Comparison of ENCODE assay signal across 9 cellular contexts in the genomic region with DNA sequence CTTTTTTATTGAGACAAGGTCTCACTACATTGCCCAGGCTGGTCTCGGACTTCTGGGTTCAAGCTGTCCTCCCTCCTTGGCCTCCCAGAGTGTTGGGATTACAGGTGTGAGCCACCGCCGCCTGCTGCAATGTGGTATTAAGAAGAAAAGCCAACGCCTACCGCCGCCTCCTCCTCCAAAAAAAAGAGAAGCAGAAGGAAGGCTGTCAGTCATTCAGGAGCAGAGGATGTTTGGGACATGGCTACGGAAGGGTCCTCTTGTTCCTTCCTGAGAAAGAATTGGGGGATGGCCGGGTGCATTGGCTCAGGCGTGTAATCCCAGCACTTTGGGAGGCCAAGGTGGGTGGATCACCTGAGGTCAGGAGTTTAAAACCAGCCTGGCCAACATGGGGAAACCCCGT. TPM values are rescaled to one million over a fixed set of nuclear protein-coding genes. Genes with fewer than 3 reads are reported as not detected.
DNase-seq lines count a peak whose midpoint lies in the region; TF ChIP-seq lines count a peak whose summit lies in the region.
"Had no signal": no experiment of that assay in that cellular context is flagged by ENCODE, and none has a peak within 500 bp of the region (broad histone marks: within the 10 kb centered on the region; RNA-seq: fewer than 3 reads in every experiment).

No MANE protein-coding gene starts in this region.

- intact Hi-C loops in breast epithelium (cut with DNase I; ENCODE audit: low total_unique reads) = no loop called here

- TF ChIP-seq CTCF in AG04449 (IDR thresholded peaks at IDR 0.05; ENCODE audit: insufficient read depth, low read length, missing control alignments) (no peak), breast epithelium (IDR thresholded peaks at IDR 0.05) (no peak)

- no peaks in the 10 kb centered on the region for H3K9me3 ChIP-seq in HUES48 (ENCODE audit: control insufficient read depth, insufficient read depth, low read length)
- H3K9me3 ChIP-seq in breast epithelium = no peaks in the 10 kb centered on the region
- H3K9me3 ChIP-seq in muscle layer of colon (ENCODE audit: low read length) = no peaks in the 10 kb centered on the region

- H3K27ac ChIP-seq in HUES48 (ENCODE audit: low read depth, low read length) = no peak overlapping the region
- no peak overlapping the region for H3K27ac ChIP-seq in breast epithelium
- H3K27ac ChIP-seq in muscle layer of colon (ENCODE audit: low read depth, low read length) = no peak overlapping the region
- H3K27ac ChIP-seq in caudate nucleus (ENCODE audit: low read depth, low read length) = no peak overlapping the region

- POLR2A ChIA-PET in AG04449 (lab: Yijun Ruan, JAX) = no interaction called here

- peaks cover 13% of the 10 kb centered on the region for H3K36me3 ChIP-seq in HUES48 (ENCODE audit: control insufficient read depth, insufficient read depth, low read length)
- no peaks in the 10 kb centered on the region for H3K36me3 ChIP-seq in breast epithelium
- H3K36me3 ChIP-seq in muscle layer of colon (ENCODE audit: insufficient read depth, low read length) = no peaks in the 10 kb centered on the region

- CTCF ChIA-PET in AG04449 (lab: Yijun Ruan, JAX) = no interaction called here

- peak overlapping the region; percentile 92 for H3K4me3 ChIP-seq in AG04449 (ENCODE audit: low read depth, low read length)
- H3K4me3 ChIP-seq in HUES48 (ENCODE audit: low read depth, low read length) = peak overlapping the region; percentile 80
- peak overlapping the region; percentile 91 to 99 (median 96) for H3K4me3 ChIP-seq in breast epithelium
- H3K4me3 ChIP-seq in muscle layer of colon (ENCODE audit: low read depth in 1 of 2, low read length in 2 of 2) = peak overlapping the region; percentile 89 to 90

- no peaks in the 10 kb centered on the region for H3K27me3 ChIP-seq in HUES48 (ENCODE audit: control insufficient read depth, insufficient read depth, low read length)
- no peaks in the 10 kb centered on the region for H3K27me3 ChIP-seq in breast epithelium
- no peaks in the 10 kb centered on the region for H3K27me3 ChIP-seq in muscle layer of colon (ENCODE audit: control insufficient read depth in 1 of 2, insufficient read depth in 2 of 2, low read length in 2 of 2)

- no peak overlapping the region for H3K9ac ChIP-seq in HUES48 (ENCODE audit: low read depth, low read length)
- peak overlapping the region; percentile 97 for H3K9ac ChIP-seq in muscle layer of colon (ENCODE audit: low read length)

- TF ChIP-seq POLR2A in breast epithelium (IDR thresholded peaks at IDR 0.05) = no peak

- DNase-seq in AG04449 (ENCODE audit: low read depth, low spot score) (no peak), breast epithelium (ENCODE audit: low spot score in 2 of 2) (no peak), NCI-H446 (lab: John Stamatoyannopoulos, UW) (no peak), caudate nucleus (lab: John Stamatoyannopoulos, UW) (no peak), putamen (ENCODE audit: low spot score) (no peak)
- no peak for DNase-seq in activated effector memory CD4-positive, alpha-beta T cell treated with Interleukin-2 at 50 U/mL for 16 hours

- H3K4me1 ChIP-seq in HUES48 (ENCODE audit: control insufficient read depth, insufficient read depth, low read length) = peaks cover 22% of the 10 kb centered on the region
- peaks cover 21 to 43% of the 10 kb centered on the region in 2 donors for H3K4me1 ChIP-seq in breast epithelium
- peaks cover 59% of the 10 kb centered on the region for H3K4me1 ChIP-seq in muscle layer of colon (ENCODE audit: insufficient read depth, low read length)

RNA-seq across cellular contexts. Expression of gene PPP1R37, which starts 1.2 kb away (rescaled TPM):
- 10 to 100 TPM; 18.6 to 50.8 (median 33.8) TPM for total RNA-seq in breast epithelium

RNA-seq across cellular contexts. Expression of gene GEMIN7, which starts 15.1 kb away (rescaled TPM):
- 10 to 100 TPM; 21.3 to 35.1 (median 22.1) TPM for total RNA-seq in breast epithelium

RNA-seq across cellular contexts. Expression of gene ZNF296, which starts 17.9 kb away (rescaled TPM):
- 1 to 10 TPM in 2 of 3 donors, under 1 TPM in 1; 0.98 to 1.9 (median 1.3) TPM for total RNA-seq in breast epithelium
- total RNA-seq: HT1080 had no signal

RNA-seq across cellular contexts. Expression of gene CLASRP, which starts 55.3 kb away (rescaled TPM):
- total RNA-seq in breast epithelium = 10 to 100 TPM; 49.9 to 80.3 (median 57.0) TPM
